ENCODE assay signal across 17 cellular contexts in the genomic region with DNA sequence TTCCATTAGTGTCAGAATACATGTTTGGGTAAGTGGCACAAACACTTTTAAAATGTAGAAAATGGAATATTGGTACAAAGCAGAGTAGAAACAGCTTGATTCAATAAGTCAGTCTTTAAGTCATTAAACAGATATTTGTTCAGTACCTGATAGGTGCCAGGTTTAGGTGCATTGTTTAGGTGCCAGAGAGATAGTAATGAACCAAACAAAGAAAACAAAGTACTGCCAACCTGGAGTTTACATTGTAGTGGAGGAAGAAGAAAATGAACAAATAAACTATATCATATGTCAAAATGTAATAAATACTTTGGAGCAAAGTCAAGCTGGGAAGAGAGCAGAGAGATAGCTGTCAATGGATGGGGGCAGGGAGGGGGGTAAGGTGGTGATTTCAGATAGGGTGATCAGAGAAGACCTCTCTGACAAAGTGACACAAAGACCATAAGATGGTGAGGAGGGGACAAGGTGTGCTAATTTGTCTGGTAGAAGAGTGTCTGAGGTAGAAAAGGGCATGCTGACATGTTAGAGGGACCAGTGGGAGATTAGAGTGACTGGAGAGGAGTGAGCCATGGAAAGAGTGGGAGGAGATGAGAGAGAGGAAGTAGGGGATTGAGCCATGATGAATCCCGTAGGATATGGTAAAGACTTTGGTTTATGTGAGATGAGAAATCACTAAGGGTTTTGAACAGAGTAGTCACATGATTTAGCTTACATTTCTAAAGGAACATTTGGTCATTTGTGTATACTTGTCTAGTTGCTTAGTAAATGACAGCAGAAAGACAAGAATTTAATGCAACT.
"Had no signal": no experiment of that assay in that cellular context is flagged by ENCODE, and none has a peak within 500 bp of the region (broad histone marks: within the 10 kb centered on the region; RNA-seq: fewer than 3 reads in every experiment).

No MANE protein-coding gene starts in this region.

- H3K27me3 ChIP-seq: brain microvascular endothelial cell, right atrium auricular region, tibial artery, vagina had no signal

- H3K27ac ChIP-seq: brain microvascular endothelial cell, epithelial cell of prostate, right atrium auricular region, tibial artery, vagina had no signal

- H3K4me3 ChIP-seq: lung, right atrium auricular region, tibial artery, vagina had no signal

- DNase-seq: activated CD4-positive, alpha-beta T cell treated with anti-CD3 and anti-CD28 coated beads, Interleukin-2, amount 10 ng/mL, durations not matched to agents 24 days and 14 days; activated CD4-positive, CD25-positive, alpha-beta regulatory T cell; activated CD8-positive, alpha-beta memory T cell treated with anti-CD3 and anti-CD28 coated beads, Interleukin-2, amount 50 U/mL, for 48 hours; activated CD8-positive, alpha-beta T cell treated with anti-CD3 and anti-CD28 coated beads, Interleukin-2, amount 10 ng/mL, durations not matched to agents 7 days and 5 days; activated gamma-delta T cell treated with Interleukin-2 at 50 U/mL for 16 hours; activated T-cell treated with anti-CD3 and anti-CD28 coated beads, Interleukin-2, amount 50 U/mL, for 72 hours; brain microvascular endothelial cell; effector CD8-positive, alpha-beta T cell; midbrain; stimulated activated CD4-positive, alpha-beta T cell treated with anti-CD3 and anti-CD28 coated beads, Interleukin-15, amount 100 ng/mL, for 24 hours; stimulated activated CD4-positive, alpha-beta T cell treated with anti-CD3 and anti-CD28 coated beads, Interleukin-4, amount 100 ng/mL, for 1 hour; stimulated activated naive CD4-positive, alpha-beta T cell; tibial artery had no signal

- H3K36me3 ChIP-seq: brain microvascular endothelial cell, right atrium auricular region, tibial artery, vagina had no signal

- H3K9me3 ChIP-seq: right atrium auricular region, tibial artery, vagina had no signal

- H3K4me1 ChIP-seq: tibial artery, vagina had no signal
